Comparison of ENCODE assay signal across 28 cellular contexts in genomic region chr1:221583481-221583880, GRCh38.
"Had no signal": no experiment of that assay in that cellular context is flagged by ENCODE, and none has a peak within 500 bp of the region (broad histone marks: within the 10 kb centered on the region; RNA-seq: fewer than 3 reads in every experiment).

No MANE protein-coding gene starts in this region.

- H3K27me3 Mint-ChIP-seq: activated B cell treated with CpG ODN at 0.5 μM for 24 hours; activated CD4-positive, alpha-beta memory T cell treated with anti-CD3 and anti-CD28 coated beads, Interleukin-2, amount 10 ng/mL, durations not matched to agents 7 days and 5 days; activated naive CD4-positive, alpha-beta T cell treated with anti-CD3 and anti-CD28 coated beads, Interleukin-2, amount 50 U/mL, for 24 hours had no signal

- DNase-seq: activated B cell treated with CpG ODN at 0.5 μM for 24 hours; activated CD4-positive, alpha-beta memory T cell treated with anti-CD3 and anti-CD28 coated beads, Interleukin-2, amount 10 ng/mL, durations not matched to agents 7 days and 5 days; activated CD4-positive, alpha-beta T cell treated with anti-CD3 and anti-CD28 coated beads for 48 hours; activated CD4-positive, CD25-positive, alpha-beta regulatory T cell treated with anti-CD3 and anti-CD28 coated beads, Interleukin-2, amount 50 U/mL, for 72 hours; activated CD8-positive, alpha-beta memory T cell treated with anti-CD3 and anti-CD28 coated beads for 24 hours; activated CD8-positive, alpha-beta memory T cell treated with anti-CD3 and anti-CD28 coated beads, Interleukin-2, amount 10 ng/mL, durations not matched to agents 7 days and 5 days; activated CD8-positive, alpha-beta memory T cell treated with anti-CD3 and anti-CD28 coated beads, Interleukin-2, amount 50 U/mL, for 48 hours; activated effector memory CD4-positive, alpha-beta T cell treated with Interleukin-2 at 50 U/mL for 16 hours; activated naive CD8-positive, alpha-beta T cell treated with anti-CD3 and anti-CD28 coated beads, Interleukin-2, amount 10 ng/mL, durations not matched to agents 7 days and 5 days; activated T-cell treated with anti-CD3 and anti-CD28 coated beads, Interleukin-2, amount 50 U/mL, for 48 hours; amygdala; body of pancreas; MG63; NCI-H1048; NCI-H1105 treated with DMSO at 0.1 percent for 48 hours; NCI-H1436; NCI-H1694; NCI-H2081 treated with DMSO at 0.1 percent for 48 hours; NCI-H446 treated with DMSO at 0.1 percent for 48 hours; NCI-H524 treated with DMSO at 0.1 percent for 48 hours; NCI-H748 treated with DMSO at 0.1 percent for 48 hours; NK-92 treated with Interleukin-12 subunit alpha and Interleukin-12 subunit beta, amount 100 ng/mL, for 24 hours; Right ventricle myocardium superior had no signal

- H3K27ac Mint-ChIP-seq: activated B cell treated with CpG ODN at 0.5 μM for 24 hours; activated CD4-positive, alpha-beta memory T cell treated with anti-CD3 and anti-CD28 coated beads, Interleukin-2, amount 10 ng/mL, durations not matched to agents 7 days and 5 days; activated CD8-positive, alpha-beta memory T cell treated with anti-CD3 and anti-CD28 coated beads, Interleukin-2, amount 10 ng/mL, durations not matched to agents 7 days and 5 days; activated naive CD4-positive, alpha-beta T cell treated with anti-CD3 and anti-CD28 coated beads, Interleukin-2, amount 50 U/mL, for 24 hours; activated naive CD8-positive, alpha-beta T cell treated with anti-CD3 and anti-CD28 coated beads, Interleukin-2, amount 10 ng/mL, durations not matched to agents 7 days and 5 days; T-helper 1 cell treated with Interleukin-12 subunit alpha and Interleukin-12 subunit beta and Interleukin-4 antibody, amounts not matched to agents 30 μg/mL and 1 μg/mL, for 36 hours had no signal

- H3K27me3 ChIP-seq: ascending aorta, body of pancreas, breast epithelium, MG63 had no signal

- H3K4me1 Mint-ChIP-seq: activated B cell treated with CpG ODN at 0.5 μM for 24 hours; activated CD4-positive, alpha-beta memory T cell treated with anti-CD3 and anti-CD28 coated beads, Interleukin-2, amount 10 ng/mL, durations not matched to agents 7 days and 5 days; activated CD8-positive, alpha-beta memory T cell treated with anti-CD3 and anti-CD28 coated beads, Interleukin-2, amount 10 ng/mL, durations not matched to agents 7 days and 5 days; activated naive CD4-positive, alpha-beta T cell treated with anti-CD3 and anti-CD28 coated beads, Interleukin-2, amount 50 U/mL, for 24 hours; activated naive CD8-positive, alpha-beta T cell treated with anti-CD3 and anti-CD28 coated beads, Interleukin-2, amount 10 ng/mL, durations not matched to agents 7 days and 5 days had no signal

- H3K4me3 Mint-ChIP-seq: activated B cell treated with CpG ODN at 0.5 μM for 24 hours; activated CD4-positive, alpha-beta memory T cell treated with anti-CD3 and anti-CD28 coated beads, Interleukin-2, amount 10 ng/mL, durations not matched to agents 7 days and 5 days; activated CD8-positive, alpha-beta memory T cell treated with anti-CD3 and anti-CD28 coated beads, Interleukin-2, amount 10 ng/mL, durations not matched to agents 7 days and 5 days; activated naive CD4-positive, alpha-beta T cell treated with anti-CD3 and anti-CD28 coated beads, Interleukin-2, amount 50 U/mL, for 24 hours; activated naive CD8-positive, alpha-beta T cell treated with anti-CD3 and anti-CD28 coated beads, Interleukin-2, amount 10 ng/mL, durations not matched to agents 7 days and 5 days; T-helper 1 cell treated with Interleukin-12 subunit alpha and Interleukin-12 subunit beta and Interleukin-4 antibody, amounts not matched to agents 30 μg/mL and 1 μg/mL, for 36 hours had no signal

- H3K9me3 Mint-ChIP-seq: activated naive CD4-positive, alpha-beta T cell treated with anti-CD3 and anti-CD28 coated beads, Interleukin-2, amount 50 U/mL, for 24 hours had no signal

- H3K4me1 ChIP-seq: ascending aorta, body of pancreas, breast epithelium had no signal

- ATAC-seq: activated CD8-positive, alpha-beta memory T cell treated with anti-CD3 and anti-CD28 coated beads, Interleukin-2, amount 10 ng/mL, durations not matched to agents 7 days and 5 days; body of pancreas had no signal

- H3K36me3 ChIP-seq: ascending aorta, breast epithelium, MG63 had no signal

- H3K27ac ChIP-seq: ascending aorta, body of pancreas, breast epithelium, VCaP had no signal

- H3K9me3 ChIP-seq: ascending aorta, body of pancreas, breast epithelium, MG63 had no signal

- H3K4me3 ChIP-seq: ascending aorta, body of pancreas, breast epithelium, MG63 had no signal

- H3K36me3 Mint-ChIP-seq: activated naive CD4-positive, alpha-beta T cell treated with anti-CD3 and anti-CD28 coated beads, Interleukin-2, amount 50 U/mL, for 24 hours; activated naive CD8-positive, alpha-beta T cell treated with anti-CD3 and anti-CD28 coated beads, Interleukin-2, amount 10 ng/mL, durations not matched to agents 7 days and 5 days had no signal
